27 cellular contexts compared by ENCODE assay signal in the genomic region with DNA sequence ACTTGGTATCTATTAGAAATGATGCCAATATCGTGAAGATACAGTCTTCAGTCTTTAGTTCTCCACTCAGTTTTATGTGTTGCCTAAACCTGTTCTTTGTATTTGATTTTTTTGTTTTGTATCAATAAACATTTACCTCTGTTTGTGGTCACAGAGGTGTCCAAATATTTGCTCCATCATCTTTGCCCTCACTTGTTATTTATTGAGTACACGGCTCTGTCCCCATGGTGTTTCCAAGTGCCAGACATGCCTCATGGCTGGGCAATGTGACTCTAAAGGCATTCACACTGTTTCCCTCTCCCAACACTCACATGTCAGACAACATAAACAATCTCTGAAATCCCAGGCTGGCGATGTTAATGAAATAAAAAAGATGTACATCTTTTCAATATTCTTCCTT.
"Had no signal": no experiment of that assay in that cellular context is flagged by ENCODE, and none has a peak within 500 bp of the region (broad histone marks: within the 10 kb centered on the region; RNA-seq: fewer than 3 reads in every experiment).

No MANE protein-coding gene starts in this region.

- H3K27me3 ChIP-seq: cardiac muscle cell, MG63, SJSA1 had no signal

- H3K27ac ChIP-seq: cardiac muscle cell, SJSA1 had no signal

- ATAC-seq: activated T-cell treated with anti-CD3 and anti-CD28 coated beads, Interleukin-2, amount 50 U/mL, for 4 hours; PC-3; SK-N-SH treated with all-trans-retinoic acid at 6 μM for 48 hours had no signal

- H3K4me3 ChIP-seq: cardiac muscle cell, MG63, SJSA1 had no signal

- H3K4me1 ChIP-seq: SJSA1 had no signal

- H3K27ac Mint-ChIP-seq: activated B cell treated with CpG ODN at 0.5 μM for 24 hours; activated CD4-positive, alpha-beta T cell treated with anti-CD3 and anti-CD28 coated beads, Interleukin-2, amount 10 ng/mL, durations not matched to agents 24 days and 14 days; activated naive CD4-positive, alpha-beta T cell treated with anti-CD3 and anti-CD28 coated beads for 36 hours; activated naive CD8-positive, alpha-beta T cell; brain had no signal

- H3K27me3 Mint-ChIP-seq: activated B cell treated with CpG ODN at 0.5 μM for 24 hours; activated CD4-positive, alpha-beta T cell treated with anti-CD3 and anti-CD28 coated beads, Interleukin-2, amount 10 ng/mL, durations not matched to agents 24 days and 14 days; activated naive CD8-positive, alpha-beta T cell had no signal

- H3K9me3 ChIP-seq: MG63, SJSA1 had no signal

- H3K4me3 Mint-ChIP-seq: activated B cell treated with CpG ODN at 0.5 μM for 24 hours; activated CD4-positive, alpha-beta T cell treated with anti-CD3 and anti-CD28 coated beads, Interleukin-2, amount 10 ng/mL, durations not matched to agents 24 days and 14 days; activated naive CD4-positive, alpha-beta T cell treated with anti-CD3 and anti-CD28 coated beads for 36 hours; activated naive CD8-positive, alpha-beta T cell; activated T-cell treated with anti-CD3 and anti-CD28 coated beads, Interleukin-2, amount 50 U/mL, for 4 hours had no signal

- DNase-seq: activated B cell treated with CpG ODN at 0.5 μM for 24 hours; activated CD4-positive, alpha-beta T cell treated with anti-CD3 and anti-CD28 coated beads for 1 hour; activated CD4-positive, alpha-beta T cell treated with anti-CD3 and anti-CD28 coated beads, Interleukin-2, amount 10 ng/mL, durations not matched to agents 24 days and 14 days; activated CD4-positive, alpha-beta T cell treated with anti-CD3 and anti-CD28 coated beads, Interleukin-2, amount 50 U/mL, for 48 hours; activated CD8-positive, alpha-beta memory T cell treated with anti-CD3 and anti-CD28 coated beads for 24 hours; activated effector memory CD4-positive, alpha-beta T cell treated with anti-CD3 and anti-CD28 coated beads, Interleukin-2, amount 50 U/mL, for 16 hours; activated naive CD4-positive, alpha-beta T cell treated with anti-CD3 and anti-CD28 coated beads for 36 hours; activated T-cell treated with anti-CD3 and anti-CD28 coated beads, Interleukin-2, amount 50 U/mL, for 4 hours; amygdala; KG1; MG63; MV-4-11; NCI-H1092 treated with DMSO at 0.1 percent for 48 hours; NCI-H1694; NCI-H2029 treated with DMSO at 0.1 percent for 48 hours; NCI-H345; NCI-H510A; NCI-H526 treated with DMSO at 0.1 percent for 48 hours; NK-92 treated with Interleukin-12 subunit alpha and Interleukin-12 subunit beta, amount 100 ng/mL, for 24 hours; PC-3; SHP77; SW 1271 had no signal

- H3K36me3 ChIP-seq: cardiac muscle cell, MG63, SJSA1 had no signal

- H3K36me3 Mint-ChIP-seq: activated naive CD8-positive, alpha-beta T cell; brain had no signal

- H3K4me1 Mint-ChIP-seq: activated B cell treated with CpG ODN at 0.5 μM for 24 hours; activated CD4-positive, alpha-beta T cell treated with anti-CD3 and anti-CD28 coated beads, Interleukin-2, amount 10 ng/mL, durations not matched to agents 24 days and 14 days had no signal
